8 cellular contexts compared by ENCODE assay signal in the genomic region with DNA sequence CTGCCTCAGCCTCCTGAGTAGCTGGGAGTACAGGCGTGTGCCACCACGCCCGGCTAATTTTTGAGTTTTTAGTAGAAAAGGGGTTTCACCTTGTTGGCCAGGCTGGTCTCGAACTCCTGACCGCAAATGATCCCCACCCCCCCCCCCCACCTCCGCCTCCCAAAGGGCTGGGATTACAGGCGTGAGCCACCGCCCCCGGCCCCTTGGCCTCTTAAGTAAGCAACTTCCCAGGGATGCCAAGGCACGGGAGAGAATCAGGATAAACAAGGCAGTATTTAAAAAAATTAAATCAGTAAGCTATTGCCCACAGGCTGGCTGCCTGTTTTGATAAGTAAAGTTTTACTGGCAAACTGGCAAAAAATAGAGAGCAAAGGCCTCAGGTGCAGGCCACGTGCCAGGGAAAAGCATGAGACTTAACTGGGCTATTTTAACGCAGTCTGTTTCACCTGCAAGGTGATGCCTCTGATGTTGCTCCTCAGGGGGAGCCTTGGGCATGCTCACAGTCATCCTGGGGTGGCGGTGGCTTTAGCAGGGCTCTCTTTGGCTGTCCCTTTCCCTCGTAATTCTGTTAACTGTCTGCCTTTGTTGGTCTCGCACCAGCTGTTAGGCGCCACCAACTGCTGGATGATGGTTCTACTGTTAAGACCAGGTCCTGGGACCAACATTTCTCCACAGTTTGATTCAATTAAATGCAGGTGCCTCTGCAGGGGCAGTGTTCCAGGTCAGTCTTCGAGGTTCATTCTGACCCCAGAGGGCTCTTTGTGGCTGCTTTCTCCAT. TPM values are rescaled to one million over a fixed set of nuclear protein-coding genes. Genes with fewer than 3 reads are reported as not detected.
DNase-seq lines count a peak whose midpoint lies in the region; ATAC-seq and TF ChIP-seq lines count a peak whose summit lies in the region.

No MANE protein-coding gene starts in this region.

- peak overlapping the region; percentile 61 for H3K4me3 ChIP-seq in suprapubic skin

- no peaks in the 10 kb centered on the region for H3K36me3 ChIP-seq in suprapubic skin

- no peaks in the 10 kb centered on the region for H3K36me3 Mint-ChIP-seq in brain

- H3K4me1 Mint-ChIP-seq in brain = peaks cover 35% of the 10 kb centered on the region

- no peak for TF ChIP-seq EP300 in suprapubic skin (IDR thresholded peaks at IDR 0.05)

- peak overlapping the region; percentile 65 to 83 (median 77) for H3K4me3 Mint-ChIP-seq in brain

- WGBS in suprapubic skin = 20% methylated on average over 17 of the region's 17 CpGs

- ATAC-seq in GM21360 (IDR thresholded peaks at IDR 0.05; ENCODE audit: unreplicated experiment) = no peak

- TF ChIP-seq CTCF in brain (conservative IDR thresholded peaks at IDR 0.05) (peak in 1 of 2 experiments; percentile 44), suprapubic skin (IDR thresholded peaks at IDR 0.05) (no peak)

- peaks cover 16% of the 10 kb centered on the region for H3K4me1 ChIP-seq in suprapubic skin

- no peak overlapping the region for H3K27ac ChIP-seq in suprapubic skin

- no peak for TF ChIP-seq POLR2A in suprapubic skin (IDR thresholded peaks at IDR 0.05)

- peak overlapping the region in 4 of 5 experiments; percentile 48 to 98 (median 74) for H3K27ac Mint-ChIP-seq in brain

- no peaks in the 10 kb centered on the region for H3K27me3 Mint-ChIP-seq in brain

- H3K27me3 ChIP-seq in suprapubic skin = no peaks in the 10 kb centered on the region

- peaks cover 0 to 12% (median 6%) of the 10 kb centered on the region in 5 experiments for H3K9me3 Mint-ChIP-seq in brain

- no peaks in the 10 kb centered on the region for H3K9me3 ChIP-seq in suprapubic skin

- DNase-seq in stimulated activated CD4-positive, alpha-beta T cell treated with anti-CD3 and anti-CD28 coated beads, Interleukin-1b, Interleukin-23, amount 100 ng/mL, for 48 hours = peak; percentile 15
- DNase-seq in stimulated activated CD4-positive, alpha-beta T cell treated with anti-CD3 and anti-CD28 coated beads, Interleukin-2, amount 100 ng/mL, for 24 hours = no peak
- DNase-seq in NOMO-1 treated with DMSO at 0.1 percent for 48 hours (lab: John Stamatoyannopoulos, UW; ENCODE audit: unreplicated experiment) (peak; percentile 35), left kidney (ENCODE audit: low read depth, low spot score) (peak; percentile 87), suprapubic skin (ENCODE audit: low spot score in 2 of 2) (no peak), GM03348 (ENCODE audit: low spot score) (no peak)

RNA-seq across cellular contexts. Expression of gene RNF130, which starts 19.4 kb away (rescaled TPM):
- 96.7 TPM for polyA plus RNA-seq in brain (ENCODE audit: insufficient read depth, low read depth, low replicate concordance)
- total RNA-seq in suprapubic skin = 10 to 100 TPM; 24.8 to 37.2 (median 29.8) TPM

Comparison
In these comparisons a context has a peak if more than half of its experiments do, and no peak if none do; other contexts are left out.
1. DNase-seq: peak in stimulated activated CD4-positive, alpha-beta T cell treated with anti-CD3 and anti-CD28 coated beads, Interleukin-1b, Interleukin-23, amount 100 ng/mL, for 48 hours (single experiment), NOMO-1 treated with DMSO at 0.1 percent for 48 hours (single experiment) and left kidney (single experiment); none in stimulated activated CD4-positive, alpha-beta T cell treated with anti-CD3 and anti-CD28 coated beads, Interleukin-2, amount 100 ng/mL, for 24 hours (0 of 2), suprapubic skin (0 of 2) and GM03348 (single experiment).